Comparison of ENCODE assay signal across 19 cellular contexts in genomic region chr4:7625073-7625472, GRCh38.
DNase-seq lines count a peak whose midpoint lies in the region; ATAC-seq and TF ChIP-seq lines count a peak whose summit lies in the region.
"Had no signal": no experiment of that assay in that cellular context is flagged by ENCODE, and none has a peak within 500 bp of the region (broad histone marks: within the 10 kb centered on the region; RNA-seq: fewer than 3 reads in every experiment).

No MANE protein-coding gene starts in this region.

- H3K36me3 Mint-ChIP-seq in CD4-positive, alpha-beta memory T cell, result peaks cover 0 to 3% of the 10 kb centered on the region in 2 donors

- no peak overlapping the region for H3K27ac Mint-ChIP-seq in CD4-positive, alpha-beta memory T cell
- H3K27ac Mint-ChIP-seq: activated CD8-positive, alpha-beta T cell treated with anti-CD3 and anti-CD28 coated beads, Interleukin-2, amount 10 ng/mL, durations not matched to agents 7 days and 5 days; activated T-cell treated with anti-CD3 and anti-CD28 coated beads, Interleukin-2, amount 50 U/mL, for 72 hours; B cell; IgD-negative memory B cell had no signal

- intact Hi-C loops in dorsolateral prefrontal cortex (cut with DNase I), result loop anchor here in 1 of 2 donors (5.0 to 10.0 kb wide), 2 partner anchors 163 to 240 kb away; no protein-coding TSS in a partner anchor
- intact Hi-C loops in CD4-positive, alpha-beta memory T cell (cut with micrococcal nuclease), result no loop called here

- no peaks in the 10 kb centered on the region for H3K4me1 ChIP-seq in CD4-positive, alpha-beta memory T cell (ENCODE audit: insufficient read depth, low read length)

- TF ChIP-seq CTCF in dorsolateral prefrontal cortex (IDR thresholded peaks at IDR 0.05 in 54 of 56, conservative IDR thresholded peaks at IDR 0.05 in 2 of 56; ENCODE audit: low read depth in 1 of 56, partially characterized antibody in 56 of 56), result no peak

- no peak overlapping the region for H3K4me3 Mint-ChIP-seq in CD4-positive, alpha-beta memory T cell
- H3K4me3 Mint-ChIP-seq: activated CD8-positive, alpha-beta T cell treated with anti-CD3 and anti-CD28 coated beads, Interleukin-2, amount 10 ng/mL, durations not matched to agents 7 days and 5 days; activated T-cell treated with anti-CD3 and anti-CD28 coated beads, Interleukin-2, amount 50 U/mL, for 72 hours; B cell; IgD-negative memory B cell had no signal

- H3K27me3 Mint-ChIP-seq in CD4-positive, alpha-beta memory T cell, result peaks cover 18 to 26% of the 10 kb centered on the region in 2 donors
- H3K27me3 Mint-ChIP-seq: IgD-negative memory B cell had no signal

- no peak for ATAC-seq in GM21390 (IDR thresholded peaks at IDR 0.05; ENCODE audit: unreplicated experiment)
- ATAC-seq: activated CD8-positive, alpha-beta T cell treated with anti-CD3 and anti-CD28 coated beads, Interleukin-2, amount 10 ng/mL, durations not matched to agents 7 days and 5 days; activated T-cell treated with anti-CD3 and anti-CD28 coated beads, Interleukin-2, amount 50 U/mL, for 72 hours; mucosa of descending colon; sciatic nerve had no signal

- no peaks in the 10 kb centered on the region for H3K9me3 ChIP-seq in CD4-positive, alpha-beta memory T cell (ENCODE audit: control insufficient read depth in 1 of 2, low read length in 2 of 2)
- H3K9me3 ChIP-seq: heart left ventricle, mucosa of descending colon, neutrophil had no signal

- peak overlapping the region in 9 of 59 donors; percentile 1 to 29 (median 13) for H3K4me3 ChIP-seq in dorsolateral prefrontal cortex
- H3K4me3 ChIP-seq in CD4-positive, alpha-beta memory T cell (ENCODE audit: low read length in 2 of 2), result no peak overlapping the region
- H3K4me3 ChIP-seq: heart left ventricle, mucosa of descending colon had no signal

- peaks cover 0 to 4% (median 0%) of the 10 kb centered on the region in 45 donors for H3K27me3 ChIP-seq in dorsolateral prefrontal cortex
- no peaks in the 10 kb centered on the region for H3K27me3 ChIP-seq in CD4-positive, alpha-beta memory T cell (ENCODE audit: insufficient read depth, low read length)

- peak overlapping the region in 2 of 59 donors; percentile 5 to 13 for H3K27ac ChIP-seq in dorsolateral prefrontal cortex
- H3K27ac ChIP-seq in CD4-positive, alpha-beta memory T cell (ENCODE audit: low read depth, low read length), result no peak overlapping the region
- H3K27ac ChIP-seq: heart left ventricle, neutrophil, VCaP had no signal

- H3K4me1 Mint-ChIP-seq in CD4-positive, alpha-beta memory T cell, result no peaks in the 10 kb centered on the region
- H3K4me1 Mint-ChIP-seq: B cell had no signal

- CTCF ChIA-PET in CD4-positive, alpha-beta memory T cell (lab: Charles Lee; ENCODE audit: partially characterized antibody), result no interaction called here

- DNase-seq in EL, result peak; percentile 35
- DNase-seq in NCI-H446 treated with DMSO at 0.1 percent for 48 hours (lab: John Stamatoyannopoulos, UW), result peak; percentile 0
- DNase-seq in dorsolateral prefrontal cortex, result peak in 7 of 10 donors; percentile 28 to 69 (median 55)
- DNase-seq in occipital lobe (lab: John Stamatoyannopoulos, UW), result peak; percentile 30
- DNase-seq in DMS153 treated with DMSO at 0.1 percent for 48 hours (lab: John Stamatoyannopoulos, UW; ENCODE audit: unreplicated experiment), result no peak
- DNase-seq in CD4-positive, alpha-beta memory T cell, result no peak
- no peak for DNase-seq in SW480 (ENCODE audit: low spot score)
- DNase-seq: activated CD8-positive, alpha-beta T cell treated with anti-CD3 and anti-CD28 coated beads, Interleukin-2, amount 10 ng/mL, durations not matched to agents 7 days and 5 days; activated T-cell treated with anti-CD3 and anti-CD28 coated beads, Interleukin-2, amount 50 U/mL, for 72 hours; mucosa of descending colon; NCI-H748 treated with DMSO at 0.1 percent for 48 hours; stimulated activated CD4-positive, alpha-beta T cell treated with anti-CD3 and anti-CD28 coated beads, Interleukin-2, amount 100 ng/mL, for 24 hours had no signal

- no peaks in the 10 kb centered on the region for H3K9me3 Mint-ChIP-seq in CD4-positive, alpha-beta memory T cell
- H3K9me3 Mint-ChIP-seq: activated T-cell treated with anti-CD3 and anti-CD28 coated beads, Interleukin-2, amount 50 U/mL, for 72 hours had no signal

- no peaks in the 10 kb centered on the region for H3K36me3 ChIP-seq in CD4-positive, alpha-beta memory T cell (ENCODE audit: insufficient read depth, low read length)
- H3K36me3 ChIP-seq: heart left ventricle, neutrophil had no signal

- POLR2A ChIA-PET in CD4-positive, alpha-beta memory T cell (lab: Charles Lee; ENCODE audit: partially characterized antibody), result no interaction called here

Comparison
In these comparisons a context has a peak if more than half of its experiments do, and no peak if none do; other contexts are left out.
1. DNase-seq: peak in EL (single experiment), NCI-H446 treated with DMSO at 0.1 percent for 48 hours (single experiment), dorsolateral prefrontal cortex (7 of 10) and occipital lobe (single experiment); none in DMS153 treated with DMSO at 0.1 percent for 48 hours (single experiment), CD4-positive, alpha-beta memory T cell (0 of 5) and SW480 (single experiment).